In the genomic region with DNA sequence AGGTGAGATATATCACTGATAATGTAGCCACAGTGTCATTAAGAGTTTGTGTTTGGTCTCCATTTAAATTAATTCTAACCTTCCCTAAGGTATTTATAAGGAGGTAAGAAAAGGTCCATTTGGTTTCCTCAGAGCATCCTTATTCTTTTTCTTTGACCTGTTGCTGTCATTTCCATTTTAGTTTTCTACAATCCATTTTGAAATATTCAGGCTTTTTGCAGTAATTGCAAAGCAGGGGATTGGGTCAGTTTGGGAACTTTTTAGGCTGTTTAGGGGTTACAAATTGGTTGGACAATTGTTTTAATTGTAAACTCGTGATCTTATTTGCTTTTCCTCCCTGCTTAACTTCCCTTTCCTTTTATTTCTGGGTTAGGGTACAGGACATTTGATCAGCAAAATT, we compare ENCODE assay signal across 28 cellular contexts.
"Had no signal": no experiment of that assay in that cellular context is flagged by ENCODE, and none has a peak within 500 bp of the region (broad histone marks: within the 10 kb centered on the region; RNA-seq: fewer than 3 reads in every experiment).

No MANE protein-coding gene starts in this region.

- H3K4me3 ChIP-seq: colonic mucosa, coronary artery, dorsolateral prefrontal cortex, esophagus muscularis mucosa, esophagus squamous epithelium, gastrocnemius medialis, gastroesophageal sphincter, heart left ventricle, heart right ventricle, hepatocyte had no signal

- H3K4me2 ChIP-seq: hepatocyte had no signal

- DNase-seq: colonic mucosa; cortex of kidney; dermis blood vessel endothelial cell; dorsolateral prefrontal cortex; effector CD4-positive, alpha-beta T cell; effector CD8-positive, alpha-beta T cell; effector memory CD4-positive, alpha-beta T cell; effector memory CD8-positive, alpha-beta T cell; endodermal cell; erythroblast; esophagus squamous epithelium; foreskin fibroblast; foreskin keratinocyte; foreskin melanocyte; gastrocnemius medialis; glutamatergic neuron; heart left ventricle; heart right ventricle had no signal

- H3K27ac ChIP-seq: colonic mucosa, coronary artery, dorsolateral prefrontal cortex, epithelial cell of prostate, esophagus muscularis mucosa, esophagus squamous epithelium, foreskin keratinocyte, gastrocnemius medialis, gastroesophageal sphincter, heart left ventricle, heart right ventricle, hepatocyte had no signal

- ATAC-seq: effector memory CD8-positive, alpha-beta T cell; esophagus mucosa; foreskin keratinocyte; gastrocnemius medialis; gastroesophageal sphincter; heart left ventricle; heart right ventricle had no signal

- H3K9me3 ChIP-seq: colonic mucosa, esophagus muscularis mucosa, esophagus squamous epithelium, gastrocnemius medialis, gastroesophageal sphincter, heart left ventricle, heart right ventricle had no signal

- FAIRE-seq: colon, endometrium, endothelial cell of umbilical vein, frontal cortex had no signal

- H3K4me1 ChIP-seq: colonic mucosa, esophagus muscularis mucosa, esophagus squamous epithelium, foreskin keratinocyte, gastrocnemius medialis, gastroesophageal sphincter had no signal

- H3K36me3 ChIP-seq: colonic mucosa, esophagus muscularis mucosa, esophagus squamous epithelium, gastrocnemius medialis, gastroesophageal sphincter, heart left ventricle, heart right ventricle had no signal
